ENCODE assay signal across 12 cellular contexts in genomic region chr15:75659928-75660645, GRCh38. TPM values are rescaled to one million over a fixed set of nuclear protein-coding genes. Genes with fewer than 3 reads are reported as not detected.
DNase-seq lines count a peak whose midpoint lies in the region; ATAC-seq and TF ChIP-seq lines count a peak whose summit lies in the region.
"Had no signal": no experiment of that assay in that cellular context is flagged by ENCODE, and none has a peak within 500 bp of the region (broad histone marks: within the 10 kb centered on the region; RNA-seq: fewer than 3 reads in every experiment).

No MANE protein-coding gene starts in this region.

- H3K9me3 Mint-ChIP-seq in nephron progenitor cell: no peaks in the 10 kb centered on the region
- H3K9me3 Mint-ChIP-seq in activated CD8-positive, alpha-beta memory T cell treated with anti-CD3 and anti-CD28 coated beads, Interleukin-2, amount 10 ng/mL, durations not matched to agents 7 days and 5 days (ENCODE audit: low read depth): no peaks in the 10 kb centered on the region

- H3K4me1 ChIP-seq in left ventricle myocardium inferior (peaks cover 51% of the 10 kb centered on the region), uterus (peaks cover 7 to 34% of the 10 kb centered on the region in 2 donors)

- CTCF ChIA-PET in activated CD8-positive, alpha-beta memory T cell treated with anti-CD3 and anti-CD28 coated beads, Interleukin-2, amount 10 ng/mL, durations not matched to agents 7 days and 5 days (lab: Charles Lee): interaction anchor here (0.6 kb wide), 1 partner anchor 430 kb away, joined by 3 read pairs; no protein-coding TSS in a partner anchor

- peaks cover 29% of the 10 kb centered on the region for H3K36me3 ChIP-seq in left ventricle myocardium inferior
- H3K36me3 ChIP-seq in uterus: no peaks in the 10 kb centered on the region

- H3K27me3 ChIP-seq in left ventricle myocardium inferior (ENCODE audit: low read depth): no peaks in the 10 kb centered on the region
- H3K27me3 ChIP-seq in uterus: no peaks in the 10 kb centered on the region
- H3K27me3 ChIP-seq: adrenal gland had no signal

- ATAC-seq in left ventricle myocardium superior: no peak
- ATAC-seq in activated CD8-positive, alpha-beta memory T cell treated with anti-CD3 and anti-CD28 coated beads, Interleukin-2, amount 10 ng/mL, durations not matched to agents 7 days and 5 days: no peak
- ATAC-seq: activated CD8-positive, alpha-beta T cell treated with anti-CD3 and anti-CD28 coated beads, Interleukin-2, amount 10 ng/mL, durations not matched to agents 7 days and 5 days had no signal

- peak overlapping the region; percentile 84 for H3K27ac ChIP-seq in left ventricle myocardium inferior (replicated peaks)
- peak overlapping the region; percentile 1 for H3K27ac ChIP-seq in caudate nucleus (ENCODE audit: low read depth, low read length)
- H3K27ac ChIP-seq in uterus: peak overlapping the region; percentile 83 to 92

- DNase-seq in left ventricle myocardium inferior (no peak), left ventricle myocardium superior (no peak), caudate nucleus (lab: John Stamatoyannopoulos, UW) (peak in 2 of 61 donors; percentile 13 to 15), nephron progenitor cell (no peak), uterus (no peak), T1000 (lab: John Stamatoyannopoulos, UW) (no peak), dermis blood vessel endothelial cell (no peak)
- DNase-seq in activated CD8-positive, alpha-beta memory T cell treated with anti-CD3 and anti-CD28 coated beads, Interleukin-2, amount 10 ng/mL, durations not matched to agents 7 days and 5 days: no peak
- DNase-seq: activated CD8-positive, alpha-beta T cell treated with anti-CD3 and anti-CD28 coated beads, Interleukin-2, amount 10 ng/mL, durations not matched to agents 7 days and 5 days; T-helper 2 cell had no signal

- TF ChIP-seq CTCF in left ventricle myocardium inferior (IDR thresholded peaks at IDR 0.05; ENCODE audit: borderline replicate concordance) (no peak), nephron progenitor cell (IDR thresholded peaks at IDR 0.05) (no peak), uterus (IDR thresholded peaks at IDR 0.05) (no peak)

- no peaks in the 10 kb centered on the region for H3K9me3 ChIP-seq in left ventricle myocardium inferior (replicated peaks)
- H3K9me3 ChIP-seq in uterus: no peaks in the 10 kb centered on the region
- H3K9me3 ChIP-seq: adrenal gland had no signal

- H3K4me3 Mint-ChIP-seq in nephron progenitor cell: no peak overlapping the region
- H3K4me3 Mint-ChIP-seq in activated CD8-positive, alpha-beta memory T cell treated with anti-CD3 and anti-CD28 coated beads, Interleukin-2, amount 10 ng/mL, durations not matched to agents 7 days and 5 days: no peak overlapping the region
- H3K4me3 Mint-ChIP-seq: activated CD8-positive, alpha-beta T cell treated with anti-CD3 and anti-CD28 coated beads, Interleukin-2, amount 10 ng/mL, durations not matched to agents 7 days and 5 days had no signal

- no peak for TF ChIP-seq POLR2A in uterus (IDR thresholded peaks at IDR 0.05)

- peaks cover 7% of the 10 kb centered on the region for H3K27me3 Mint-ChIP-seq in nephron progenitor cell (ENCODE audit: low read depth, poor library complexity)
- H3K27me3 Mint-ChIP-seq in activated CD8-positive, alpha-beta memory T cell treated with anti-CD3 and anti-CD28 coated beads, Interleukin-2, amount 10 ng/mL, durations not matched to agents 7 days and 5 days: no peaks in the 10 kb centered on the region

- H3K27ac Mint-ChIP-seq in nephron progenitor cell: peak overlapping the region; percentile 84
- H3K27ac Mint-ChIP-seq in activated CD8-positive, alpha-beta memory T cell treated with anti-CD3 and anti-CD28 coated beads, Interleukin-2, amount 10 ng/mL, durations not matched to agents 7 days and 5 days: no peak overlapping the region
- H3K27ac Mint-ChIP-seq: activated CD8-positive, alpha-beta T cell treated with anti-CD3 and anti-CD28 coated beads, Interleukin-2, amount 10 ng/mL, durations not matched to agents 7 days and 5 days; progenitor cell of endocrine pancreas had no signal

- H3K36me3 Mint-ChIP-seq in nephron progenitor cell (ENCODE audit: low read depth): peaks cover 8% of the 10 kb centered on the region
- H3K36me3 Mint-ChIP-seq in activated CD8-positive, alpha-beta memory T cell treated with anti-CD3 and anti-CD28 coated beads, Interleukin-2, amount 10 ng/mL, durations not matched to agents 7 days and 5 days: no peaks in the 10 kb centered on the region

- H3K4me3 ChIP-seq in left ventricle myocardium inferior (no peak overlapping the region), uterus (no peak overlapping the region)
- H3K4me3 ChIP-seq: adrenal gland had no signal

- H3K4me1 Mint-ChIP-seq in nephron progenitor cell: peaks cover 11% of the 10 kb centered on the region
- no peaks in the 10 kb centered on the region for H3K4me1 Mint-ChIP-seq in activated CD8-positive, alpha-beta memory T cell treated with anti-CD3 and anti-CD28 coated beads, Interleukin-2, amount 10 ng/mL, durations not matched to agents 7 days and 5 days

- intact Hi-C loops in left ventricle myocardium inferior (cut with micrococcal nuclease): no loop called here
- intact Hi-C loops in left ventricle myocardium superior (cut with micrococcal nuclease): no loop called here
- intact Hi-C loops in uterus (cut with DNase I; ENCODE audit: low total_unique reads): no loop called here

RNA-seq across cellular contexts. Expression of gene SNX33, which starts 12.4 kb away (rescaled TPM):
- total RNA-seq in left ventricle myocardium inferior: 11.4 TPM
- 12.0 TPM for total RNA-seq in left ventricle myocardium superior
- total RNA-seq in uterus: 10 to 100 TPM in 3 of 4 donors, 1 to 10 TPM in 1; 8.7 to 43.6 (median 28.2) TPM
- 1 to 10 TPM; 1.4 to 3.5 TPM for total RNA-seq in activated CD8-positive, alpha-beta memory T cell treated with anti-CD3 and anti-CD28 coated beads, Interleukin-2, amount 10 ng/mL, durations not matched to agents 7 days and 5 days
- 13.8 and 19.1 TPM in 2 replicates for total RNA-seq in dermis blood vessel endothelial cell

RNA-seq across cellular contexts. Expression of gene IMP3, which starts 20.1 kb away (rescaled TPM):
- total RNA-seq in left ventricle myocardium inferior (49.1 TPM), left ventricle myocardium superior (45.3 TPM), uterus (100 to 1,000 TPM in 1 of 4 donors, 10 to 100 TPM in 3; 32.9 to 171 (median 68.5) TPM), dermis blood vessel endothelial cell (81.7 and 138 TPM in 2 replicates)
- total RNA-seq in activated CD8-positive, alpha-beta memory T cell treated with anti-CD3 and anti-CD28 coated beads, Interleukin-2, amount 10 ng/mL, durations not matched to agents 7 days and 5 days: 100 to 1,000 TPM in 1 of 2 experiments, 10 to 100 TPM in 1; 84.0 to 109 TPM

RNA-seq across cellular contexts. Expression of gene SNUPN, which starts 34.6 kb away (rescaled TPM):
- total RNA-seq in left ventricle myocardium inferior (19.5 TPM), left ventricle myocardium superior (18.1 TPM), uterus (10 to 100 TPM in 3 of 4 donors, 1 to 10 TPM in 1; 2.0 to 35.8 (median 29.1) TPM), dermis blood vessel endothelial cell (23.6 and 25.2 TPM in 2 replicates)
- total RNA-seq in activated CD8-positive, alpha-beta memory T cell treated with anti-CD3 and anti-CD28 coated beads, Interleukin-2, amount 10 ng/mL, durations not matched to agents 7 days and 5 days: 10 to 100 TPM; 25.8 to 27.3 TPM

RNA-seq across cellular contexts. Expression of gene CSPG4, which starts 52.6 kb away (rescaled TPM):
- total RNA-seq in left ventricle myocardium inferior (9.1 TPM), left ventricle myocardium superior (5.2 TPM), uterus (10 to 100 TPM; 10.3 to 62.4 (median 46.7) TPM), dermis blood vessel endothelial cell (0.19 and 0.68 TPM in 2 replicates)
- total RNA-seq in activated CD8-positive, alpha-beta memory T cell treated with anti-CD3 and anti-CD28 coated beads, Interleukin-2, amount 10 ng/mL, durations not matched to agents 7 days and 5 days: under 1 TPM in 1 of 2 experiments, not detected in 1; 0.07 TPM
- total RNA-seq: activated CD8-positive, alpha-beta T cell treated with anti-CD3 and anti-CD28 coated beads, Interleukin-2, amount 10 ng/mL, durations not matched to agents 7 days and 5 days had no signal

Comparison
In these comparisons a context has a peak if more than half of its experiments do, and no peak if none do; other contexts are left out.
1. H3K27ac ChIP-seq: peak in every context shown above with its lines; median percentile 88 in uterus; 84 in left ventricle myocardium inferior; 1 in caudate nucleus.